ENCODE assay signal across 8 cellular contexts in the genomic region with DNA sequence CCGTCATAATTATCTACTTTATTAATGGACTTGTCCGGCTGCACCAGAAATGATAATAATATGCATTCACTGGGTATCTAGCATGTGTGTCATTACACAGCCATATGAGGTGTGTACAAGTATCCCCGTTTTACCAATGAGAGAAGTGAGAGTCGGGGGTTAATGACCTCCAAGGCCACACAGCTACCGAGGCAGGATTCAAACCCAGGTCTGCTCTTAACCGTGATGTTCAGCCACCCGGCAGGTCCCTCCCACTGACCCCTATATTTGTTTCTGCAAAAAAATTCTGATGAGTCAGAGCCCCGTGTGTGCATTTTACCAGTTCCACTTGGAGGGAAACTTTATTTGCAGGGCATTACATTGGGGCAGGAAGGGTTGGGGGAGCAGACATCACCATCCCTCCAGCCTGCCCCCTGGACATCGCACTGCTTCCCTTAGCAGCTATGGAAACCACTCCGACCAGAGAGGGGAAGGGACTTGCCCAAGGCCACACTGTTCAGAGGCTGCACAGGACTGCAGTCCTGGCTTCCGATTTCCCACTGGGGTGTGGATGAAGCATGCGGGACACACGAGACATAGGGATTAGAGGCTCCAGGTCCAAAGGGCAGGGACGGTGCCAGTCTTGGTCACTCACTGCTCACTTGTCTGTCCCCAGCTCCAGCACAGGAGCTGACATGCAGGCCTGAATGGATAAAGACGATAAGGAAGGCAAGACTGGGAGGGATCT. TPM values are rescaled to one million over a fixed set of nuclear protein-coding genes. Genes with fewer than 3 reads are reported as not detected.
DNase-seq lines count a peak whose midpoint lies in the region; ATAC-seq and TF ChIP-seq lines count a peak whose summit lies in the region.

No MANE protein-coding gene starts in this region.

- TF ChIP-seq CTCF in colonic mucosa (IDR thresholded peaks at IDR 0.05) (no peak), coronary artery (IDR thresholded peaks at IDR 0.05) (no peak)

- intact Hi-C loops in colonic mucosa (cut with DNase I) = no loop called here

- ATAC-seq in GM19463 (IDR thresholded peaks at IDR 0.05; ENCODE audit: unreplicated experiment) = peak; percentile 13

- H3K9ac ChIP-seq in HUES6 (ENCODE audit: low read length) = peak overlapping the region; percentile 4
- no peak overlapping the region for H3K9ac ChIP-seq in colonic mucosa (ENCODE audit: low read depth in 2 of 2, low read length in 2 of 2)

- peaks cover 22% of the 10 kb centered on the region; the same call in 1 of the 2 replicates for H3K4me1 ChIP-seq in HUES6 (ENCODE audit: control insufficient read depth, insufficient read depth, low read length)
- H3K4me1 ChIP-seq in colonic mucosa = peaks cover 6% of the 10 kb centered on the region

- H3K9me3 ChIP-seq in HUES6 (ENCODE audit: control insufficient read depth, insufficient read depth, low read depth, low read length) = no peaks in the 10 kb centered on the region
- no peaks in the 10 kb centered on the region for H3K9me3 ChIP-seq in colonic mucosa

- no peak overlapping the region for H3K27ac ChIP-seq in HUES6 (ENCODE audit: low read depth, low read length)
- peak overlapping the region; percentile 51 for H3K27ac ChIP-seq in colonic mucosa
- peak overlapping the region in 17 of 21 experiments; percentile 4 to 81 (median 69) for H3K27ac ChIP-seq in skin epidermis
- peak overlapping the region in 1 of 2 donors; percentile 1 for H3K27ac ChIP-seq in coronary artery

- H3K36me3 ChIP-seq in HUES6 (ENCODE audit: control insufficient read depth, insufficient read depth, low read length) (no peaks in the 10 kb centered on the region), colonic mucosa (no peaks in the 10 kb centered on the region)

- DNase-seq in colonic mucosa = no peak
- DNase-seq in SHP77 (lab: John Stamatoyannopoulos, UW) = no peak
- no peak for DNase-seq in DMS79 (lab: John Stamatoyannopoulos, UW)
- no peak for DNase-seq in NK-92 (lab: John Stamatoyannopoulos, UW; ENCODE audit: unreplicated experiment)
- DNase-seq in coronary artery (ENCODE audit: low spot score) = no peak

- H3K4me3 ChIP-seq in HUES6 (ENCODE audit: low read depth, low read length) (no peak overlapping the region), colonic mucosa (no peak overlapping the region), skin epidermis (no peak overlapping the region), coronary artery (no peak overlapping the region)

- H3K27me3 ChIP-seq in HUES6 (ENCODE audit: control insufficient read depth, insufficient read depth, low read length) (no peaks in the 10 kb centered on the region), colonic mucosa (no peaks in the 10 kb centered on the region)

RNA-seq across cellular contexts. Expression of a gene that starts 10.1 kb away (rescaled TPM):
- 100 to 1,000 TPM; 102 to 123 TPM for total RNA-seq in colonic mucosa

RNA-seq across cellular contexts. Expression of a gene that starts 46.4 kb away (rescaled TPM):
- total RNA-seq in colonic mucosa = 10 to 100 TPM; 27.1 to 44.6 TPM
